9 cellular contexts compared by ENCODE assay signal in genomic region chr1:46489169-46489637, GRCh38. TPM values are rescaled to one million over a fixed set of nuclear protein-coding genes. Genes with fewer than 3 reads are reported as not detected.
DNase-seq lines count a peak whose midpoint lies in the region; ATAC-seq and TF ChIP-seq lines count a peak whose summit lies in the region.
"Had no signal": no experiment of that assay in that cellular context is flagged by ENCODE, and none has a peak within 500 bp of the region (broad histone marks: within the 10 kb centered on the region; RNA-seq: fewer than 3 reads in every experiment).

No MANE protein-coding gene starts in this region.

- H3K4me3 Mint-ChIP-seq in endodermal cell, result peak overlapping the region; percentile 60

- peak overlapping the region; percentile 22 for H3K27ac Mint-ChIP-seq in endodermal cell

- H3K36me3 ChIP-seq in SU-DHL-6 (ENCODE audit: low read length), result no peaks in the 10 kb centered on the region
- H3K36me3 ChIP-seq in endodermal cell (ENCODE audit: control insufficient read depth, insufficient read depth, low read length), result no peaks in the 10 kb centered on the region

- no peak overlapping the region for H3K27ac ChIP-seq in SU-DHL-6 (ENCODE audit: low read depth, low read length)
- H3K27ac ChIP-seq in endodermal cell (ENCODE audit: low read depth, low read length), result no peak overlapping the region

- H3K79me2 ChIP-seq in SU-DHL-6 (ENCODE audit: insufficient read depth, low read length), result no peaks in the 10 kb centered on the region

- H3K4me3 ChIP-seq in SU-DHL-6 (ENCODE audit: insufficient read depth, low read length, poor library complexity, severe bottlenecking) (no peak overlapping the region), endodermal cell (ENCODE audit: low read length) (peak overlapping the region; percentile 77), retinal pigment epithelial cell (ENCODE audit: low read length) (peak overlapping the region; percentile 47)

- H3K9ac ChIP-seq in SU-DHL-6 (ENCODE audit: low read length) (no peak overlapping the region), endodermal cell (ENCODE audit: extremely low read depth, low read length, poor library complexity, severe bottlenecking) (no peak overlapping the region)

- no peaks in the 10 kb centered on the region for H3K9me3 Mint-ChIP-seq in endodermal cell

- H4K20me1 ChIP-seq in SU-DHL-6 (ENCODE audit: low read depth, low read length), result no peaks in the 10 kb centered on the region

- no peaks in the 10 kb centered on the region for H3K36me3 Mint-ChIP-seq in endodermal cell (ENCODE audit: low read depth)

- H3K9me3 ChIP-seq in SU-DHL-6 (ENCODE audit: insufficient read depth, low read length) (no peaks in the 10 kb centered on the region), endodermal cell (ENCODE audit: control insufficient read depth, low read length) (no peaks in the 10 kb centered on the region)

- H3K4me1 Mint-ChIP-seq in endodermal cell, result peaks cover 57% of the 10 kb centered on the region

- TF ChIP-seq CTCF in SU-DHL-6 (IDR thresholded peaks at IDR 0.05; ENCODE audit: insufficient read depth, low read length, poor library complexity, severe bottlenecking) (no peak), endodermal cell (conservative IDR thresholded peaks at IDR 0.05) (no peak), retinal pigment epithelial cell (conservative IDR thresholded peaks at IDR 0.05; ENCODE audit: low read depth, low read length) (no peak), GM13976 (IDR thresholded peaks at IDR 0.05; ENCODE audit: borderline replicate concordance, control extremely low read depth, extremely low read depth, insufficient read depth, missing control alignments) (no peak)

- 0 to 2% methylated on average over 21 to 35 of the region's 35 CpGs for WGBS in endodermal cell (ENCODE audit: insufficient coverage in 1 of 2, insufficient read length in 1 of 2), 2 experiments

- no peaks in the 10 kb centered on the region for H3F3A ChIP-seq in SU-DHL-6 (ENCODE audit: insufficient read depth)

- in situ Hi-C loops in GM13976 (cut with MboI; ENCODE audit: low sequenced_read_pairs, unreplicated experiment), result no loop called here

- DNase-seq in DMS53 (lab: John Stamatoyannopoulos, UW), result peak; percentile 79
- DNase-seq in endodermal cell, result no peak
- DNase-seq in retinal pigment epithelial cell (ENCODE audit: low read depth), result no peak
- DNase-seq in pons (ENCODE audit: low spot score), result no peak
- DNase-seq in GM13976 (ENCODE audit: low spot score), result no peak

- peak overlapping the region; percentile 22 for H3K4me2 ChIP-seq in SU-DHL-6 (ENCODE audit: low read depth, low read length, poor library complexity, severe bottlenecking)

- peaks cover 99% of the 10 kb centered on the region for H3K27me3 Mint-ChIP-seq in endodermal cell (ENCODE audit: insufficient read depth)

- no peaks in the 10 kb centered on the region for H3K9me2 ChIP-seq in SU-DHL-6 (replicated peaks; ENCODE audit: insufficient read depth, low read length)

- H3K27me3 ChIP-seq in SU-DHL-6 (ENCODE audit: low read length), result no peaks in the 10 kb centered on the region
- H3K27me3 ChIP-seq in endodermal cell (ENCODE audit: control insufficient read depth, insufficient read depth, low read length, poor library complexity, severe bottlenecking), result peaks cover 100% of the 10 kb centered on the region

- no peak overlapping the region for H2AFZ ChIP-seq in SU-DHL-6 (ENCODE audit: low read depth, low read length, severe bottlenecking)

- no peak for ATAC-seq in HG02623 (IDR thresholded peaks at IDR 0.05; ENCODE audit: unreplicated experiment)
- no peak for ATAC-seq in GM19397 (IDR thresholded peaks at IDR 0.05; ENCODE audit: unreplicated experiment)

- peaks cover 6% of the 10 kb centered on the region for H3K4me1 ChIP-seq in endodermal cell (ENCODE audit: control insufficient read depth, insufficient read depth, low read length)

RNA-seq across cellular contexts. Expression of gene DMBX1, which starts 0.4 kb away (rescaled TPM):
- 10 to 100 TPM in 1 of 2 donors, 1 to 10 TPM in 1; 5.7 to 16.6 TPM for total RNA-seq in endodermal cell
- polyA plus RNA-seq in endodermal cell (2013, experiment 1 of 2), result 3.0 TPM
- polyA plus RNA-seq in endodermal cell (2013, experiment 2 of 2), result 3.4 TPM
- total RNA-seq: pulmonary artery endothelial cell had no signal
